ENCODE assay signal across 8 cellular contexts in the genomic region with DNA sequence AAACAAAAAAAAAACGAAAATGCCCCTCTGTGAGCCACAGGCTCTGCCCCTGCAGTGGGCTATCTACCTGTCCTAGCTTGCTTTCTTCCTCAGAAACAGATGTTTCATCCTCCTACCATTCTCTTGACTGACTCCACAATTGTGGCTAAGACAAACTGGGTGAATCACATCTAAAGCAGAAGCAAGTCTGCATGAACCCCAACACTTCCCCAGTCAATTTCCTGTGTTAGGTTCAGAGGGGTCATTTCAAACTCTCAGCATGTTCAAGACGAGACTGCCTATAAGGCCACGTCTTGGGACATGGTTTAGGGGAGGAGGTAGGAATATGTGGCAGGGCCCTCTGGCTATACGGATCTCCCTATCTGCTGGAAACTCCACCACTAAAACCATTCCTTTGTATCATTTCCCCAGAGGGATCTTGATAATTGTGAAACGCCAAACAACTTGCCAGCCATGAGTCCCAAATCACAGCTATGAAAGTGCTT. TPM values are rescaled to one million over a fixed set of nuclear protein-coding genes. Genes with fewer than 3 reads are reported as not detected.
DNase-seq lines count a peak whose midpoint lies in the region; ATAC-seq, FAIRE-seq and TF ChIP-seq lines count a peak whose summit lies in the region.

No MANE protein-coding gene starts in this region.

- TF ChIP-seq CTCF in glutamatergic neuron (IDR thresholded peaks at IDR 0.05; ENCODE audit: partially characterized antibody, unreplicated experiment) = no peak

- H3K4me1 Mint-ChIP-seq in glutamatergic neuron (ENCODE audit: low read depth, unreplicated experiment) = peaks cover 13% of the 10 kb centered on the region

- ATAC-seq in GM18520 (IDR thresholded peaks at IDR 0.05; ENCODE audit: unreplicated experiment) (peak; percentile 69), HG03457 (IDR thresholded peaks at IDR 0.05; ENCODE audit: unreplicated experiment) (peak; percentile 40)
- ATAC-seq in activated naive CD4-positive, alpha-beta T cell treated with anti-CD3 and anti-CD28 coated beads, Interleukin-2, amount 50 U/mL, for 72 hours = peak; percentile 80 to 90

- FAIRE-seq in H54 (lab: Jason Lieb, UNC) = no peak

- no peaks in the 10 kb centered on the region for H3K36me3 Mint-ChIP-seq in activated naive CD4-positive, alpha-beta T cell treated with anti-CD3 and anti-CD28 coated beads, Interleukin-2, amount 50 U/mL, for 72 hours
- peaks cover 4% of the 10 kb centered on the region for H3K36me3 Mint-ChIP-seq in glutamatergic neuron (ENCODE audit: unreplicated experiment)

- H3K27ac Mint-ChIP-seq in activated naive CD4-positive, alpha-beta T cell treated with anti-CD3 and anti-CD28 coated beads, Interleukin-2, amount 50 U/mL, for 72 hours = peak overlapping the region; percentile 79 to 92
- H3K27ac Mint-ChIP-seq in glutamatergic neuron (ENCODE audit: unreplicated experiment) = no peak overlapping the region

- H3K4me3 Mint-ChIP-seq in glutamatergic neuron (ENCODE audit: unreplicated experiment) = no peak overlapping the region

- peaks cover 2% of the 10 kb centered on the region for H3K27me3 Mint-ChIP-seq in glutamatergic neuron (ENCODE audit: unreplicated experiment)

- no peaks in the 10 kb centered on the region for H3K9me3 Mint-ChIP-seq in activated naive CD4-positive, alpha-beta T cell treated with anti-CD3 and anti-CD28 coated beads, Interleukin-2, amount 50 U/mL, for 72 hours
- H3K9me3 Mint-ChIP-seq in glutamatergic neuron (ENCODE audit: unreplicated experiment) = no peaks in the 10 kb centered on the region

- no peak for DNase-seq in activated naive CD4-positive, alpha-beta T cell treated with anti-CD3 and anti-CD28 coated beads, Interleukin-2, amount 50 U/mL, for 72 hours (ENCODE audit: low spot score in 2 of 2)
- peak; percentile 8 for DNase-seq in midbrain (lab: John Stamatoyannopoulos, UW)
- DNase-seq in glutamatergic neuron = no peak
- no peak for DNase-seq in NCI-H2171 (lab: John Stamatoyannopoulos, UW)
- no peak for DNase-seq in H54 (ENCODE audit: insufficient read length, low spot score)
- DNase-seq in stimulated activated naive CD4-positive, alpha-beta T cell treated with Interleukin-2 at 50 U/mL for 16 hours (lab: John Stamatoyannopoulos, UW) = no peak

- TF ChIP-seq POLR2A in H54 (IDR thresholded peaks at IDR 0.05; ENCODE audit: low read depth, low read length) = no peak

RNA-seq across cellular contexts. Expression of a gene that starts 28.6 kb away (rescaled TPM):
- total RNA-seq in activated naive CD4-positive, alpha-beta T cell treated with anti-CD3 and anti-CD28 coated beads, Interleukin-2, amount 50 U/mL, for 72 hours = 1 to 10 TPM; 3.8 to 8.9 TPM
- total RNA-seq in glutamatergic neuron (ENCODE audit: unreplicated experiment) = 6.8 TPM

RNA-seq across cellular contexts. Expression of a gene that starts 41.4 kb away (rescaled TPM):
- 10 to 100 TPM; 13.7 to 16.1 TPM for total RNA-seq in activated naive CD4-positive, alpha-beta T cell treated with anti-CD3 and anti-CD28 coated beads, Interleukin-2, amount 50 U/mL, for 72 hours
- total RNA-seq in glutamatergic neuron (ENCODE audit: unreplicated experiment) = 18.0 TPM

RNA-seq across cellular contexts. Expression of a gene that starts 57.7 kb away (rescaled TPM):
- 10 to 100 TPM; 47.5 to 56.0 TPM for total RNA-seq in activated naive CD4-positive, alpha-beta T cell treated with anti-CD3 and anti-CD28 coated beads, Interleukin-2, amount 50 U/mL, for 72 hours
- total RNA-seq in glutamatergic neuron (ENCODE audit: unreplicated experiment) = 8.6 TPM
